Comparison of ENCODE assay signal across 8 cellular contexts in the genomic region with DNA sequence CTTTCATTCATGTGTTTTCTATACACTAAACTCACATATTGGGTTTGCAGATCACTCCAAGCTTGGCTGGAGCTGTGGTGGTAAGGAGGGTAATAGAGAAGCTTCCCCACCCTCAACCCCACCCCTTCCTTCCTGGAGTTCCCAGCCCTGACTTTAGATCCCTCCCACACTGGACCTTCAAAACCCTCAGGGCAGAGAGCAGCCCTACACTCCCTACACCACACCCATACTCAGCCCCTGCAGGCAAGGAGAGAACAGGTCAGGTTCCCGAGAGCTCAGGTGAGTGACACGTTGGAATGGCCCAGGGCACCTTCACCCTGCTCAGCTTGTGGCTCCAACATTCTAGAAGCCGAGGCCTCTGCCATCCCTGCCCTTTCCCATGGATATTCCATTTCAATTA. TPM values are rescaled to one million over a fixed set of nuclear protein-coding genes. Genes with fewer than 3 reads are reported as not detected.
DNase-seq lines count a peak whose midpoint lies in the region; ATAC-seq and TF ChIP-seq lines count a peak whose summit lies in the region.
"Not testable (repeated sequence)": the region's sequence is repeated elsewhere in the genome, so short reads cannot be mapped to it uniquely, and the experiment has no call there.

A gene (plus strand): TSS at position 207 of the 400 bp plus-strand sequence. CDS start 1,474 bp downstream, outside the sequence.

- POLR2A ChIA-PET in CD8-positive, alpha-beta memory T cell (lab: Charles Lee); SK-N-SH (lab: Yijun Ruan, JAX); activated CD8-positive, alpha-beta memory T cell treated with anti-CD3 and anti-CD28 coated beads for 36 hours (lab: Charles Lee): not testable (repeated sequence)

- not testable (repeated sequence) for DNase-seq in CD8-positive, alpha-beta memory T cell; SK-N-SH; chondrocyte (ENCODE audit: low spot score); Right ventricle myocardium inferior (ENCODE audit: missing footprints); right lobe of liver; ovary; upper lobe of left lung

- H3K79me2 ChIP-seq in SK-N-SH (ENCODE audit: insufficient read depth): not testable (repeated sequence)

- H3K4me1 ChIP-seq in CD8-positive, alpha-beta memory T cell (ENCODE audit: insufficient read depth, low read length); SK-N-SH (ENCODE audit: control insufficient read depth in 1 of 2, insufficient read depth in 2 of 2, low read depth in 1 of 2, low read length in 1 of 2); right lobe of liver; ovary (ENCODE audit: insufficient read depth); upper lobe of left lung: not testable (repeated sequence)

- not testable (repeated sequence) for TF ChIP-seq POLR2A in right lobe of liver (IDR thresholded peaks at IDR 0.05); ovary (IDR thresholded peaks at IDR 0.05); upper lobe of left lung (IDR thresholded peaks at IDR 0.05)

- not testable (repeated sequence) for ATAC-seq in Right ventricle myocardium inferior
- peak; percentile 5 to 31 (median 16) for ATAC-seq in right lobe of liver
- ATAC-seq in upper lobe of left lung (ENCODE audit: low FRiP score in 2 of 2): peak; percentile 40 to 58

- TF ChIP-seq RAD21 in SK-N-SH (IDR thresholded peaks at IDR 0.05; ENCODE audit: low read length): not testable (repeated sequence)

- H3F3A ChIP-seq in SK-N-SH (replicated peaks; ENCODE audit: insufficient read depth): not testable (repeated sequence)

- not testable (repeated sequence) for H3K27me3 Mint-ChIP-seq in CD8-positive, alpha-beta memory T cell; chondrocyte (ENCODE audit: low read depth)

- H3K27me3 ChIP-seq in CD8-positive, alpha-beta memory T cell (ENCODE audit: insufficient read depth, low read length, poor library complexity, severe bottlenecking); SK-N-SH (ENCODE audit: insufficient read depth); right lobe of liver; ovary; upper lobe of left lung: not testable (repeated sequence)

- H3K4me1 Mint-ChIP-seq in CD8-positive, alpha-beta memory T cell; chondrocyte (ENCODE audit: low read depth): not testable (repeated sequence)

- H3K27ac ChIP-seq in CD8-positive, alpha-beta memory T cell (ENCODE audit: low read depth, low read length); SK-N-SH (ENCODE audit: low read depth in 2 of 2, low read length in 1 of 2); right lobe of liver; ovary; upper lobe of left lung: not testable (repeated sequence)

- not testable (repeated sequence) for H3K4me2 ChIP-seq in SK-N-SH

- H3K9me3 Mint-ChIP-seq in CD8-positive, alpha-beta memory T cell; chondrocyte (ENCODE audit: low read depth): not testable (repeated sequence)

- not testable (repeated sequence) for TF ChIP-seq EP300 in SK-N-SH (IDR thresholded peaks at IDR 0.05; ENCODE audit: borderline replicate concordance in 1 of 2, low read depth in 1 of 2, low read length in 1 of 2); ovary (IDR thresholded peaks at IDR 0.05); upper lobe of left lung (IDR thresholded peaks at IDR 0.05)

- H3K4me3 ChIP-seq in CD8-positive, alpha-beta memory T cell (ENCODE audit: low read length); SK-N-SH (ENCODE audit: low read depth in 2 of 2, low read length in 1 of 2); right lobe of liver; ovary; upper lobe of left lung: not testable (repeated sequence)

- H3K27ac Mint-ChIP-seq in CD8-positive, alpha-beta memory T cell; chondrocyte (ENCODE audit: unreplicated experiment): not testable (repeated sequence)

- H2AFZ ChIP-seq in SK-N-SH (ENCODE audit: low read depth): not testable (repeated sequence)

- H3K9me3 ChIP-seq in CD8-positive, alpha-beta memory T cell (ENCODE audit: low read length); SK-N-SH; right lobe of liver; ovary; upper lobe of left lung: not testable (repeated sequence)

- not testable (repeated sequence) for H4K20me1 ChIP-seq in SK-N-SH (ENCODE audit: insufficient read depth)

- H3K4me3 Mint-ChIP-seq in CD8-positive, alpha-beta memory T cell; chondrocyte (ENCODE audit: unreplicated experiment): not testable (repeated sequence)

- H3K9me2 ChIP-seq in SK-N-SH: not testable (repeated sequence)

- not testable (repeated sequence) for H3K36me3 Mint-ChIP-seq in CD8-positive, alpha-beta memory T cell; chondrocyte (ENCODE audit: low read depth)

- CTCF ChIA-PET in CD8-positive, alpha-beta memory T cell (lab: Charles Lee); SK-N-SH (lab: Yijun Ruan, JAX); activated CD8-positive, alpha-beta memory T cell treated with anti-CD3 and anti-CD28 coated beads for 36 hours (lab: Charles Lee): not testable (repeated sequence)

- H3K9ac ChIP-seq in SK-N-SH: not testable (repeated sequence)

- TF ChIP-seq CTCF in SK-N-SH (IDR thresholded peaks at IDR 0.05); chondrocyte (IDR thresholded peaks at IDR 0.05); right lobe of liver (IDR thresholded peaks at IDR 0.05); ovary (IDR thresholded peaks at IDR 0.05); upper lobe of left lung (IDR thresholded peaks at IDR 0.05): not testable (repeated sequence)

- not testable (repeated sequence) for H3K36me3 ChIP-seq in CD8-positive, alpha-beta memory T cell (ENCODE audit: insufficient read depth, low read length); SK-N-SH (replicated peaks in 1 of 2; ENCODE audit: control insufficient read depth in 1 of 2, insufficient read depth in 2 of 2, low read length in 1 of 2); right lobe of liver; ovary; upper lobe of left lung

- intact Hi-C loops in Right ventricle myocardium inferior (cut with DNase I); right lobe of liver (cut with DNase I); ovary (cut with DNase I): not testable (repeated sequence)

- no CpG with 5 or more reads among the region's 3 CpGs for WGBS in SK-N-SH (ENCODE audit: low lambda C conversion rate)
- WGBS in right lobe of liver (ENCODE audit: insufficient coverage, low coverage, low lambda C conversion rate, missing lambda C conversion rate): no CpG with 5 or more reads among the region's 3 CpGs
- no CpG with 5 or more reads among the region's 3 CpGs for WGBS in ovary, 3 donors
- WGBS in upper lobe of left lung, 2 donors: no CpG with 5 or more reads among the region's 3 CpGs

RNA-seq across cellular contexts. Expression of the gene that starts here (rescaled TPM):
- total RNA-seq in CD8-positive, alpha-beta memory T cell: 10 to 100 TPM; 12.7 to 17.6 TPM
- polyA plus RNA-seq in CD8-positive, alpha-beta memory T cell: 1.4 TPM
- polyA plus RNA-seq in SK-N-SH (2012; rRNA removed) (20.4 and 24.1 TPM in 2 replicates), ovary (10 to 100 TPM in 1 of 2 donors, 1 to 10 TPM in 1; 9.9 to 10.0 TPM)
- 8.8 TPM in 2 replicates for polyA plus RNA-seq in SK-N-SH (2012; cell fraction: cytosol; rRNA removed)
- polyA plus RNA-seq in SK-N-SH (2012; cell fraction: nucleus; rRNA removed): 79.3 and 99.1 TPM in 2 replicates
- 10 to 100 TPM; 11.6 to 12.7 TPM for total RNA-seq in activated CD8-positive, alpha-beta memory T cell treated with anti-CD3 and anti-CD28 coated beads for 36 hours
- total RNA-seq in chondrocyte (14.1 to 16.6 TPM (median 14.7 TPM) in 3 replicates), Right ventricle myocardium inferior (10.3 TPM), right lobe of liver (10 to 100 TPM in 5 of 6 experiments, 1 to 10 TPM in 1; 8.5 to 29.0 (median 11.9) TPM), ovary (10 to 100 TPM in 4 of 7 donors, 1 to 10 TPM in 3; 4.1 to 12.5 (median 10.5) TPM), upper lobe of left lung (10 to 100 TPM in 5 of 6 donors, 1 to 10 TPM in 1; 9.6 to 69.1 (median 20.0) TPM)
